ENCODE assay signal across 20 cellular contexts in genomic region chr1:116502915-116503314, GRCh38.
A peak's percentile ranks its signal among the peaks of the same experiment; 100 is the strongest.
DNase-seq lines count a peak whose midpoint lies in the region; ATAC-seq and TF ChIP-seq lines count a peak whose summit lies in the region.
"Had no signal": no experiment of that assay in that cellular context is flagged by ENCODE, and none has a peak within 500 bp of the region (broad histone marks: within the 10 kb centered on the region; RNA-seq: fewer than 3 reads in every experiment).

No MANE protein-coding gene starts in this region.

- no peak for TF ChIP-seq CTCF in left ventricle myocardium inferior (IDR thresholded peaks at IDR 0.05; ENCODE audit: borderline replicate concordance)
- TF ChIP-seq CTCF in upper lobe of left lung (IDR thresholded peaks at IDR 0.05), result no peak
- no peak for TF ChIP-seq CTCF in GM13976 (IDR thresholded peaks at IDR 0.05; ENCODE audit: borderline replicate concordance, control extremely low read depth, extremely low read depth, insufficient read depth, missing control alignments)

- ATAC-seq in left ventricle myocardium superior (no peak), upper lobe of left lung (ENCODE audit: low FRiP score in 2 of 2) (no peak)
- ATAC-seq in effector memory CD8-positive, alpha-beta T cell (replicated peaks), result no peak

- H3K36me3 Mint-ChIP-seq in activated CD4-positive, alpha-beta memory T cell treated with anti-CD3 and anti-CD28 coated beads for 36 hours, result no peaks in the 10 kb centered on the region
- H3K36me3 Mint-ChIP-seq in effector memory CD8-positive, alpha-beta T cell (ENCODE audit: insufficient read depth), result peaks cover 14% of the 10 kb centered on the region

- H3K4me3 Mint-ChIP-seq in activated CD4-positive, alpha-beta memory T cell treated with anti-CD3 and anti-CD28 coated beads for 36 hours, result no peak overlapping the region
- peak overlapping the region in 1 of 2 donors; percentile 63 for H3K4me3 Mint-ChIP-seq in effector memory CD8-positive, alpha-beta T cell
- H3K4me3 Mint-ChIP-seq: activated T-cell treated with anti-CD3 and anti-CD28 coated beads, Interleukin-2, amount 50 U/mL, for 4 hours had no signal

- H3K27me3 Mint-ChIP-seq in activated CD4-positive, alpha-beta memory T cell treated with anti-CD3 and anti-CD28 coated beads for 36 hours, result no peaks in the 10 kb centered on the region
- no peaks in the 10 kb centered on the region for H3K27me3 Mint-ChIP-seq in effector memory CD8-positive, alpha-beta T cell

- H3K36me3 ChIP-seq in left ventricle myocardium inferior (no peaks in the 10 kb centered on the region), upper lobe of left lung (peaks cover 0 to 2% (median 0%) of the 10 kb centered on the region in 4 donors)
- H3K36me3 ChIP-seq: HAP-1, ovary had no signal

- intact Hi-C loops in left ventricle myocardium inferior (cut with micrococcal nuclease) (no loop called here), left ventricle myocardium superior (cut with micrococcal nuclease) (no loop called here)
- intact Hi-C loops in activated CD4-positive, alpha-beta memory T cell treated with anti-CD3 and anti-CD28 coated beads for 36 hours (cut with micrococcal nuclease), result loop anchor here (5.0 kb wide), 1 partner anchor 314 kb away; no protein-coding TSS in a partner anchor

- DNase-seq in left ventricle myocardium inferior, result no peak
- DNase-seq in left ventricle myocardium superior, result no peak
- no peak for DNase-seq in activated CD4-positive, alpha-beta memory T cell treated with anti-CD3 and anti-CD28 coated beads for 36 hours
- DNase-seq in effector memory CD8-positive, alpha-beta T cell, result no peak
- DNase-seq in upper lobe of left lung, result no peak
- DNase-seq in NCI-H187 (lab: John Stamatoyannopoulos, UW), result no peak
- no peak for DNase-seq in GM13976 (ENCODE audit: low spot score)
- DNase-seq in AG20443 (ENCODE audit: low spot score), result no peak
- DNase-seq: activated CD4-positive, alpha-beta T cell treated with anti-CD3 and anti-CD28 coated beads for 1 hour; activated T-cell treated with anti-CD3 and anti-CD28 coated beads, Interleukin-2, amount 50 U/mL, for 4 hours; amniotic stem cell; effector CD8-positive, alpha-beta T cell; glutamatergic neuron; NCI-H1048; NCI-H2081 treated with DMSO at 0.1 percent for 48 hours; NCI-H524 treated with DMSO at 0.1 percent for 48 hours; ovary; stimulated activated CD4-positive, alpha-beta T cell treated with anti-CD3 and anti-CD28 coated beads, Interleukin-2, amount 100 ng/mL, for 24 hours; T-helper 9 cell had no signal

- H3K9me3 ChIP-seq in left ventricle myocardium inferior (replicated peaks) (no peaks in the 10 kb centered on the region), upper lobe of left lung (no peaks in the 10 kb centered on the region)
- H3K9me3 ChIP-seq: HAP-1, ovary had no signal

- POLR2A ChIA-PET in activated CD4-positive, alpha-beta memory T cell treated with anti-CD3 and anti-CD28 coated beads for 36 hours (lab: Charles Lee), result interaction anchor here (3.6 kb wide), 1 partner anchor 12 kb away, joined by 26 read pairs; no protein-coding TSS in a partner anchor

- H3K27ac ChIP-seq in left ventricle myocardium inferior (replicated peaks), result peak overlapping the region; percentile 82
- peak overlapping the region in 3 of 4 donors; percentile 79 to 87 (median 86) for H3K27ac ChIP-seq in upper lobe of left lung
- H3K27ac ChIP-seq: ovary had no signal

- H3K4me3 ChIP-seq in left ventricle myocardium inferior (no peak overlapping the region), upper lobe of left lung (no peak overlapping the region)
- H3K4me3 ChIP-seq: HAP-1, ovary had no signal

- in situ Hi-C loops in GM13976 (cut with MboI; ENCODE audit: low sequenced_read_pairs, unreplicated experiment), result no loop called here

- WGBS in upper lobe of left lung, 2 donors, result 88 to 89% methylated on average over 2 of the region's 2 CpGs

- no peak for TF ChIP-seq EP300 in upper lobe of left lung (IDR thresholded peaks at IDR 0.05)

- no peaks in the 10 kb centered on the region for H3K9me3 Mint-ChIP-seq in activated CD4-positive, alpha-beta memory T cell treated with anti-CD3 and anti-CD28 coated beads for 36 hours
- H3K9me3 Mint-ChIP-seq in effector memory CD8-positive, alpha-beta T cell, result no peaks in the 10 kb centered on the region
- H3K9me3 Mint-ChIP-seq: activated T-cell treated with anti-CD3 and anti-CD28 coated beads, Interleukin-2, amount 50 U/mL, for 4 hours had no signal

- H3K27ac Mint-ChIP-seq in activated CD4-positive, alpha-beta memory T cell treated with anti-CD3 and anti-CD28 coated beads for 36 hours, result peak overlapping the region; percentile 40
- peak overlapping the region; percentile 97 to 98 for H3K27ac Mint-ChIP-seq in effector memory CD8-positive, alpha-beta T cell

- no peak for TF ChIP-seq POLR2A in upper lobe of left lung (IDR thresholded peaks at IDR 0.05)

- peaks cover 60% of the 10 kb centered on the region for H3K4me1 ChIP-seq in left ventricle myocardium inferior
- H3K4me1 ChIP-seq in upper lobe of left lung, result peaks cover 11 to 46% (median 16%) of the 10 kb centered on the region in 4 donors

- peaks cover 52% of the 10 kb centered on the region for H3K4me1 Mint-ChIP-seq in activated CD4-positive, alpha-beta memory T cell treated with anti-CD3 and anti-CD28 coated beads for 36 hours (ENCODE audit: low read depth)
- H3K4me1 Mint-ChIP-seq in effector memory CD8-positive, alpha-beta T cell (ENCODE audit: low read depth in 2 of 2), result peaks cover 40 to 41% of the 10 kb centered on the region in 2 donors

- CTCF ChIA-PET in activated CD4-positive, alpha-beta memory T cell treated with anti-CD3 and anti-CD28 coated beads for 36 hours (lab: Charles Lee), result interaction anchor here (2.0 to 12.5 kb wide), 3 partner anchors 19 to 361 kb away, joined by 6 to 139 read pairs (median 130); no protein-coding TSS in a partner anchor

- no peaks in the 10 kb centered on the region for H3K27me3 ChIP-seq in left ventricle myocardium inferior (ENCODE audit: low read depth)
- no peaks in the 10 kb centered on the region for H3K27me3 ChIP-seq in upper lobe of left lung
- H3K27me3 ChIP-seq: ovary had no signal
